8 cellular contexts compared by ENCODE assay signal in genomic region chr6:89081423-89082322, GRCh38. TPM values are rescaled to one million over a fixed set of nuclear protein-coding genes. Genes with fewer than 3 reads are reported as not detected.
A peak's percentile ranks its signal among the peaks of the same experiment; 100 is the strongest.
DNase-seq lines count a peak whose midpoint lies in the region; ATAC-seq lines count a peak whose summit lies in the region.

No MANE protein-coding gene starts in this region.

- H3K4ac ChIP-seq in mesenchymal stem cell (ENCODE audit: low read depth in 1 of 2, low read length in 2 of 2): peak overlapping the region; percentile 94 to 98

- peak overlapping the region; percentile 100 for H2BK120ac ChIP-seq in mesenchymal stem cell (ENCODE audit: low read depth, low read length)

- peak overlapping the region in 1 of 2 experiments; percentile 57 for H2BK12ac ChIP-seq in mesenchymal stem cell (ENCODE audit: low read length in 2 of 2)

- no peak overlapping the region for H2AFZ ChIP-seq in mesenchymal stem cell (ENCODE audit: low read depth, low read length)

- peak overlapping the region; percentile 65 for H2AK5ac ChIP-seq in mesenchymal stem cell (ENCODE audit: low read length, severe bottlenecking)

- WGBS in mesenchymal stem cell: under 1% methylated on average over 46 of the region's 69 CpGs

- peak overlapping the region; percentile 93 for H2BK5ac ChIP-seq in mesenchymal stem cell (ENCODE audit: low read depth, low read length, poor library complexity, severe bottlenecking)

- H3K36me3 ChIP-seq in effector memory CD4-positive, alpha-beta T cell (ENCODE audit: control insufficient read depth, insufficient read depth, low read length): peaks cover 35% of the 10 kb centered on the region
- H3K36me3 ChIP-seq in mesenchymal stem cell (ENCODE audit: control insufficient read depth in 1 of 2, insufficient read depth in 2 of 2, low read depth in 1 of 2, low read length in 2 of 2): peaks cover 10 to 39% of the 10 kb centered on the region in 2 experiments

- H3K9ac ChIP-seq in mesenchymal stem cell (ENCODE audit: low read length): peak overlapping the region; percentile 100

- peaks cover 5% of the 10 kb centered on the region for H3K79me1 ChIP-seq in mesenchymal stem cell (replicated peaks; ENCODE audit: low read length, poor library complexity, severe bottlenecking)

- peak overlapping the region; percentile 100 for H3K27ac ChIP-seq in effector memory CD4-positive, alpha-beta T cell (ENCODE audit: insufficient read depth, low read length, poor library complexity, severe bottlenecking)
- H3K27ac ChIP-seq in mesenchymal stem cell (ENCODE audit: low read length, poor library complexity, severe bottlenecking): peak overlapping the region; percentile 96

- DNase-seq in CMK (ENCODE audit: low read depth) (peak; percentile 80), HS-5 (ENCODE audit: low read depth) (peak; percentile 80), NK-92 (lab: John Stamatoyannopoulos, UW; ENCODE audit: unreplicated experiment) (peak; percentile 80), mesenchymal stem cell (peak; percentile 96)
- DNase-seq in activated CD8-positive, alpha-beta memory T cell treated with anti-CD3 and anti-CD28 coated beads for 4 hours (ENCODE audit: low read depth in 2 of 2): peak; percentile 96 to 98
- peak; percentile 96 to 98 (median 98) for DNase-seq in effector memory CD4-positive, alpha-beta T cell
- DNase-seq in stimulated activated CD8-positive, alpha-beta memory T cell treated with anti-CD3 and anti-CD28 coated beads, Interleukin-12 subunit alpha, Interleukin-12 subunit beta, amount 100 ng/mL, for 24 hours (ENCODE audit: extremely low read depth): peak; percentile 97

- peak overlapping the region; percentile 88 to 95 for H3K14ac ChIP-seq in mesenchymal stem cell (ENCODE audit: low read length in 2 of 2)

- no peaks in the 10 kb centered on the region for H3K27me3 ChIP-seq in effector memory CD4-positive, alpha-beta T cell (replicated peaks; ENCODE audit: control insufficient read depth, insufficient read depth, low read length, poor library complexity, severe bottlenecking)
- H3K27me3 ChIP-seq in mesenchymal stem cell (ENCODE audit: control insufficient read depth in 1 of 2, insufficient read depth in 1 of 2, low read length in 2 of 2): no peaks in the 10 kb centered on the region

- H2BK15ac ChIP-seq in mesenchymal stem cell (ENCODE audit: low read depth, poor library complexity, severe bottlenecking): peak overlapping the region; percentile 89

- ATAC-seq in GM19463 (IDR thresholded peaks at IDR 0.05; ENCODE audit: unreplicated experiment): peak; percentile 62

- H3K9me3 ChIP-seq in effector memory CD4-positive, alpha-beta T cell (ENCODE audit: control insufficient read depth, low read length): no peaks in the 10 kb centered on the region
- H3K9me3 ChIP-seq in mesenchymal stem cell (ENCODE audit: control insufficient read depth, low read length): no peaks in the 10 kb centered on the region

- peak overlapping the region; percentile 99 for H4K91ac ChIP-seq in mesenchymal stem cell (ENCODE audit: low read length)

- H3K4me2 ChIP-seq in mesenchymal stem cell (ENCODE audit: low read length, poor library complexity, severe bottlenecking): peak overlapping the region; percentile 59

- peak overlapping the region; percentile 97 for H3K4me3 ChIP-seq in effector memory CD4-positive, alpha-beta T cell (ENCODE audit: insufficient read depth, low read depth, low read length, poor library complexity, severe bottlenecking)
- H3K4me3 ChIP-seq in mesenchymal stem cell (ENCODE audit: insufficient read depth in 1 of 2, low read depth in 1 of 2, low read length in 2 of 2): peak overlapping the region; percentile 88 to 98

- peak overlapping the region; percentile 88 for H4K8ac ChIP-seq in mesenchymal stem cell (ENCODE audit: low read length)

- peak overlapping the region; percentile 91 to 98 for H3K18ac ChIP-seq in mesenchymal stem cell (ENCODE audit: low read depth in 1 of 2, low read length in 2 of 2)

- H3K4me1 ChIP-seq in effector memory CD4-positive, alpha-beta T cell (ENCODE audit: control insufficient read depth, insufficient read depth, low read length, poor library complexity, severe bottlenecking): peaks cover 3% of the 10 kb centered on the region
- peaks cover 4% of the 10 kb centered on the region for H3K4me1 ChIP-seq in mesenchymal stem cell (ENCODE audit: control insufficient read depth, insufficient read depth, low read depth, low read length)

- peak overlapping the region; percentile 96 to 98 for H3K23ac ChIP-seq in mesenchymal stem cell (ENCODE audit: low read length in 2 of 2)

RNA-seq across cellular contexts. Expression of gene PNRC1, which starts 1.1 kb away (rescaled TPM):
- 105 TPM for polyA plus RNA-seq in mesenchymal stem cell (2013, experiment 1 of 2)
- polyA plus RNA-seq in mesenchymal stem cell (2013, experiment 2 of 2): 108 TPM

RNA-seq across cellular contexts. Expression of gene SRSF12, which starts 36.2 kb away (rescaled TPM):
- 0.25 TPM for polyA plus RNA-seq in mesenchymal stem cell (2013, experiment 1 of 2)
- 0.23 TPM for polyA plus RNA-seq in mesenchymal stem cell (2013, experiment 2 of 2)

Comparison
In these comparisons a context has a peak if more than half of its experiments do, and no peak if none do; other contexts are left out.
1. Peak in every context shown above with its lines: DNase-seq, ATAC-seq, H3K4me3 ChIP-seq and H3K27ac ChIP-seq.